Comparison of ENCODE assay signal across 30 cellular contexts in the genomic region with DNA sequence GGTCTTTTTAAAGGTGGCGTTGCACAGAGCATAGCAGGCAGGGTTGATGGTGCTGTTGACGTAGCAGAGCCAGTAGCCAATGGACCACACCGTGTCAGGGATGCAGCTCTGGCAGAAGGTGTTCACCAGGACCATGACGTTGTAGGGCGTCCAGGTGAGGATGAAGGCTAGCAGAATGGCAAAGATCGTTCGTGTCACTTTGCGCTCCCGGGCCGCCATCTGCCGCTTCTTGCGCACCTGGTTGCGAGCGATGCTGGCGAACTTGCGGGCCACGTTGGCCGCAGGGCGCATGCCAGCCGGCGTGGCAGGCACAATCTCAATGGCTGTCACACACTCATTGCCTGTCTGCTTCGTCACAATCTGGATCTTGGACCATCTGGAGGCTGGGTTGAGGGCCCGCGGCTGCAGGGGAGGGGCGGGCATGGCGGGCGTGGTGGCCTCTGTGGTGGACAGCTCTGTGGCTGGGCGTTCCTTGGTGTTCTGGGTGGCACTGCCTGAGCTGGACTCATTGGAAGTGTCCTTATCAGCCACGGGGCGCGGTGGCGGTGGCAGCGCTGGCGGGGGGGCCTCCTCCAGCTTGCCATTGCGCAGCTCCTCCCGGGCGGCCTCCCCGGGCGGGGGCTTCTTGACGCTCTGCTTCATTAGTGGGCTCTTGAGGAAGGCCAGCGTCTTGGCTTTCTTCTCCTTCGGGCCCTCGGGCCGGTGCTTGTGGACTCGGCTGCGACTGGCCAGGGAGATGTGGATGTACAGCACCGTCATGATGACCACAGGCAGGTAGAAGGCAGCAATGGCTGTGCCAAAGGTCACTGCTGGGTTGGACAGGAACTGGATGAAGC. TPM values are rescaled to one million over a fixed set of nuclear protein-coding genes. Genes with fewer than 3 reads are reported as not detected.
"Had no signal": no experiment of that assay in that cellular context is flagged by ENCODE, and none has a peak within 500 bp of the region (broad histone marks: within the 10 kb centered on the region; RNA-seq: fewer than 3 reads in every experiment).

No MANE protein-coding gene starts in this region.

- H3K9ac ChIP-seq: parathyroid adenoma had no signal

- H3K79me2 ChIP-seq: parathyroid adenoma had no signal

- H3K27ac ChIP-seq: heart left ventricle, lower lobe of right lung, parathyroid adenoma, psoas muscle, transverse colon, vagina had no signal

- ATAC-seq: activated CD8-positive, alpha-beta T cell treated with anti-CD3 and anti-CD28 coated beads for 36 hours; activated T-cell treated with anti-CD3 and anti-CD28 coated beads, Interleukin-2, amount 50 U/mL, for 72 hours; esophagus mucosa; heart left ventricle; left lobe of liver; lower lobe of right lung; mucosa of descending colon; natural killer cell treated with Interleukin-12 subunit alpha and Interleukin-12 subunit beta and Interleukin-15 and Interleukin-18, amount 100 ng/mL, for 72 hours; psoas muscle had no signal

- H3K4me3 Mint-ChIP-seq: activated B cell treated with CpG ODN at 0.5 μM for 24 hours; activated CD8-positive, alpha-beta T cell treated with anti-CD3 and anti-CD28 coated beads for 36 hours; activated naive CD4-positive, alpha-beta T cell treated with anti-CD3 and anti-CD28 coated beads for 36 hours; activated naive CD8-positive, alpha-beta T cell treated with anti-CD3 and anti-CD28 coated beads, Interleukin-2, amount 10 ng/mL, durations not matched to agents 7 days and 5 days; activated T-cell treated with anti-CD3 and anti-CD28 coated beads, Interleukin-2, amount 50 U/mL, for 72 hours; endodermal cell; natural killer cell treated with Interleukin-12 subunit alpha and Interleukin-12 subunit beta and Interleukin-15 and Interleukin-18, amount 100 ng/mL, for 72 hours; T-helper 2 cell treated with Interferon-gamma antibody and Interleukin-4, amounts not matched to agents 5 μg/mL and 100 μg/mL, for 36 hours had no signal

- H3K9me3 ChIP-seq: heart left ventricle, lower lobe of right lung, mucosa of descending colon, psoas muscle, transverse colon, vagina had no signal

- H3K4me3 ChIP-seq: heart left ventricle, lower lobe of right lung, mucosa of descending colon, psoas muscle, smooth muscle cell, transverse colon, vagina had no signal

- DNase-seq: activated B cell treated with CpG ODN at 0.5 μM for 24 hours; activated CD4-positive, alpha-beta T cell treated with anti-CD3 and anti-CD28 coated beads, Interleukin-2, amount 50 U/mL, for 1 hour; activated CD8-positive, alpha-beta T cell treated with anti-CD3 and anti-CD28 coated beads for 36 hours; activated effector memory CD4-positive, alpha-beta T cell treated with Interleukin-2 at 50 U/mL for 16 hours; activated naive CD4-positive, alpha-beta T cell treated with anti-CD3 and anti-CD28 coated beads for 36 hours; activated naive CD8-positive, alpha-beta T cell treated with anti-CD3 and anti-CD28 coated beads, Interleukin-2, amount 10 ng/mL, durations not matched to agents 7 days and 5 days; activated T-cell treated with anti-CD3 and anti-CD28 coated beads, Interleukin-2, amount 50 U/mL, for 72 hours; amniotic stem cell; caudate nucleus; endodermal cell; foreskin fibroblast; kidney glomerular epithelial cell; lower lobe of right lung; mesendoderm; mucosa of descending colon; nucleus accumbens; psoas muscle; stimulated activated CD4-positive, alpha-beta T cell treated with anti-CD3 and anti-CD28 coated beads, Interleukin-15, amount 100 ng/mL, for 24 hours; stimulated activated naive CD4-positive, alpha-beta T cell treated with Interleukin-2 at 50 U/mL for 16 hours; T-helper 1 cell; transverse colon had no signal

- H3K36me3 ChIP-seq: heart left ventricle, lower lobe of right lung, transverse colon, vagina had no signal

- H3K4me2 ChIP-seq: smooth muscle cell had no signal

- H3K36me3 Mint-ChIP-seq: activated naive CD8-positive, alpha-beta T cell treated with anti-CD3 and anti-CD28 coated beads, Interleukin-2, amount 10 ng/mL, durations not matched to agents 7 days and 5 days; natural killer cell treated with Interleukin-12 subunit alpha and Interleukin-12 subunit beta and Interleukin-15 and Interleukin-18, amount 100 ng/mL, for 72 hours had no signal

- H3K9me3 Mint-ChIP-seq: activated B cell treated with CpG ODN at 0.5 μM for 24 hours; activated CD8-positive, alpha-beta T cell treated with anti-CD3 and anti-CD28 coated beads for 36 hours; activated naive CD4-positive, alpha-beta T cell treated with anti-CD3 and anti-CD28 coated beads for 36 hours; activated naive CD8-positive, alpha-beta T cell treated with anti-CD3 and anti-CD28 coated beads, Interleukin-2, amount 10 ng/mL, durations not matched to agents 7 days and 5 days; activated T-cell treated with anti-CD3 and anti-CD28 coated beads, Interleukin-2, amount 50 U/mL, for 72 hours; endodermal cell; natural killer cell treated with Interleukin-12 subunit alpha and Interleukin-12 subunit beta and Interleukin-15 and Interleukin-18, amount 100 ng/mL, for 72 hours; T-helper 2 cell treated with Interferon-gamma antibody and Interleukin-4, amounts not matched to agents 5 μg/mL and 100 μg/mL, for 36 hours had no signal

- H2AFZ ChIP-seq: parathyroid adenoma had no signal

- H3K27ac Mint-ChIP-seq: activated B cell treated with CpG ODN at 0.5 μM for 24 hours; activated CD8-positive, alpha-beta T cell treated with anti-CD3 and anti-CD28 coated beads for 36 hours; activated naive CD4-positive, alpha-beta T cell treated with anti-CD3 and anti-CD28 coated beads for 36 hours; activated naive CD8-positive, alpha-beta T cell treated with anti-CD3 and anti-CD28 coated beads, Interleukin-2, amount 10 ng/mL, durations not matched to agents 7 days and 5 days; activated T-cell treated with anti-CD3 and anti-CD28 coated beads, Interleukin-2, amount 50 U/mL, for 72 hours; endodermal cell; natural killer cell treated with Interleukin-12 subunit alpha and Interleukin-12 subunit beta and Interleukin-15 and Interleukin-18, amount 100 ng/mL, for 72 hours; T-helper 2 cell treated with Interferon-gamma antibody and Interleukin-4, amounts not matched to agents 5 μg/mL and 100 μg/mL, for 36 hours had no signal

- FAIRE-seq: astrocyte had no signal

RNA-seq across cellular contexts. Expression of gene CHRM4, which starts 6.2 kb away (rescaled TPM):
- total RNA-seq: activated CD8-positive, alpha-beta T cell treated with anti-CD3 and anti-CD28 coated beads for 36 hours; activated naive CD4-positive, alpha-beta T cell treated with anti-CD3 and anti-CD28 coated beads for 36 hours; left lobe of liver; lower lobe of right lung; psoas muscle; vagina had no signal
- polyA plus RNA-seq: psoas muscle had no signal
